25 cellular contexts compared by ENCODE assay signal in the genomic region with DNA sequence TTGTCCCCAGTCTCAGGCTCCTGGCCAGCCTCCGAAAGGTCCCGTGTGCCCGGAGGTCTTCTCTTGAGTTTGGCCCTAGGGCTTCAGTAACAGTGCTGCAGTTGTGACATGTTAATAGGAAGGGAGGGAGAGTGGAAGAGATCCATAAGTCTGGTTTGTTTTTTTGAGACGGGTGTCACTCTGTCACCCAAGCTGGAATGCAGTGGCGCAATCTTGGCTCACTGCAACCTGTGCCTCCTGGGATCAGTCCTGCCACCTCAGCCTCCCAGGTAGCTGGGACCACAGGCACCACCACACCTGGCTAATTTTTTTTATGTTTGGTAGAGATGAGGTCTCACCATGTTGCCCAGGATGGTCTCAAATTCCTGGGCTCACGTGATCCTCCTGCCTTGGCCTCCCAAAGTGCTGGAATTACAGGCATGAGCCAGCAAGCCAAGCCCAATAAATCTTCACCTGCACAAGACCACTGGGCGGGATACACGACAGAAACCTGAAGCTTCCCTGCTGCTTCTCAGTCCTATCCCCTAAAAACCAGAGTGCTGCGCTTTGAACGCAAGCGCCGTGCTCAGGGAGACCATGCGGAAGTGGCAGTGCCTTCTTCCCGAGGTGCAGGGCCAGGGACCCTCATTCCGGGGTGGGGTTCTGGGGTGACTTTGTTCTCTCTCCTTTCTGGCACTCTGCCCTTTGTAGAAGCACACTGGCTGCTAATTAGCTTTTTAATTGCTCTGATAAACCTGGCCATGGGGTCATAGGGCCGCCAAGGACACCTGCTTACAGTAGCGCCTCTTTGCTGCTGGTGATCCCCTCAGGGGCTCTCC. TPM values are rescaled to one million over a fixed set of nuclear protein-coding genes. Genes with fewer than 3 reads are reported as not detected.
"Had no signal": no experiment of that assay in that cellular context is flagged by ENCODE, and none has a peak within 500 bp of the region (broad histone marks: within the 10 kb centered on the region; RNA-seq: fewer than 3 reads in every experiment).

No MANE protein-coding gene starts in this region.

- H3K4me3 Mint-ChIP-seq: activated CD4-positive, alpha-beta T cell treated with anti-CD3 and anti-CD28 coated beads, Interleukin-2, amount 10 ng/mL, durations not matched to agents 24 days and 14 days; activated naive CD8-positive, alpha-beta T cell treated with anti-CD3 and anti-CD28 coated beads for 36 hours; activated T-cell treated with anti-CD3 and anti-CD28 coated beads, Interleukin-2, amount 50 U/mL, for 72 hours; brain; immature natural killer cell; memory B cell; naive B cell; neural progenitor cell; stimulated activated naive CD8-positive, alpha-beta T cell treated with anti-CD3 and anti-CD28 coated beads, Interleukin-15, amount 100 ng/mL, for 72 hours; T-helper 1 cell treated with Interleukin-12 subunit alpha and Interleukin-12 subunit beta and Interleukin-4 antibody, amounts not matched to agents 30 μg/mL and 1 μg/mL, for 36 hours had no signal

- H3K27ac Mint-ChIP-seq: activated CD4-positive, alpha-beta T cell treated with anti-CD3 and anti-CD28 coated beads, Interleukin-2, amount 10 ng/mL, durations not matched to agents 24 days and 14 days; activated naive CD8-positive, alpha-beta T cell treated with anti-CD3 and anti-CD28 coated beads for 36 hours; activated T-cell treated with anti-CD3 and anti-CD28 coated beads, Interleukin-2, amount 50 U/mL, for 72 hours; memory B cell; naive B cell; neural progenitor cell; T-helper 1 cell treated with Interleukin-12 subunit alpha and Interleukin-12 subunit beta and Interleukin-4 antibody, amounts not matched to agents 30 μg/mL and 1 μg/mL, for 36 hours had no signal

- H3K4me2 ChIP-seq: neural progenitor cell had no signal

- H3K27ac ChIP-seq: colonic mucosa, gastrocnemius medialis, heart right ventricle, neural progenitor cell, prostate gland, right atrium auricular region, suprapubic skin, transverse colon had no signal

- H3K4me1 Mint-ChIP-seq: activated naive CD8-positive, alpha-beta T cell treated with anti-CD3 and anti-CD28 coated beads for 36 hours; brain; immature natural killer cell; neural progenitor cell had no signal

- H3K4me1 ChIP-seq: neural progenitor cell had no signal

- DNase-seq: activated CD4-positive, alpha-beta T cell treated with anti-CD3 and anti-CD28 coated beads, Interleukin-2, amount 10 ng/mL, durations not matched to agents 24 days and 14 days; activated CD8-positive, alpha-beta memory T cell treated with anti-CD3 and anti-CD28 coated beads, Interleukin-2, amount 50 U/mL, for 4 hours; activated gamma-delta T cell treated with Interleukin-2 at 50 U/mL for 16 hours; activated naive CD8-positive, alpha-beta T cell treated with anti-CD3 and anti-CD28 coated beads for 36 hours; activated T-cell treated with anti-CD3 and anti-CD28 coated beads, Interleukin-2, amount 50 U/mL, for 72 hours; central memory CD4-positive, alpha-beta T cell; colonic mucosa; gastrocnemius medialis; heart right ventricle; immature natural killer cell; kidney glomerular epithelial cell; naive B cell; stimulated activated naive CD8-positive, alpha-beta T cell treated with anti-CD3 and anti-CD28 coated beads, Interleukin-15, amount 100 ng/mL, for 72 hours; transverse colon had no signal

- H3K36me3 ChIP-seq: neural progenitor cell, transverse colon had no signal

- H3K4me3 ChIP-seq: colonic mucosa, gastrocnemius medialis, heart right ventricle, neural progenitor cell, prostate gland, right atrium auricular region, suprapubic skin, transverse colon had no signal

- H2AFZ ChIP-seq: neural progenitor cell had no signal

- H3K27me3 Mint-ChIP-seq: activated CD4-positive, alpha-beta T cell treated with anti-CD3 and anti-CD28 coated beads, Interleukin-2, amount 10 ng/mL, durations not matched to agents 24 days and 14 days; activated naive CD8-positive, alpha-beta T cell treated with anti-CD3 and anti-CD28 coated beads for 36 hours; brain; memory B cell; naive B cell; stimulated activated naive CD8-positive, alpha-beta T cell treated with anti-CD3 and anti-CD28 coated beads, Interleukin-15, amount 100 ng/mL, for 72 hours had no signal

- H3K36me3 Mint-ChIP-seq: brain, immature natural killer cell, naive B cell had no signal

- H3K27me3 ChIP-seq: colonic mucosa, gastrocnemius medialis, heart right ventricle, neural progenitor cell, right atrium auricular region, suprapubic skin, transverse colon had no signal

- ATAC-seq: activated T-cell treated with anti-CD3 and anti-CD28 coated beads, Interleukin-2, amount 50 U/mL, for 72 hours; esophagus mucosa; gastrocnemius medialis; heart right ventricle; stimulated activated naive CD8-positive, alpha-beta T cell treated with anti-CD3 and anti-CD28 coated beads, Interleukin-15, amount 100 ng/mL, for 72 hours had no signal

- H3K9me3 ChIP-seq: colonic mucosa, gastrocnemius medialis, heart right ventricle, prostate gland, right atrium auricular region, suprapubic skin, transverse colon had no signal

- H3K9me3 Mint-ChIP-seq: activated CD4-positive, alpha-beta T cell treated with anti-CD3 and anti-CD28 coated beads, Interleukin-2, amount 10 ng/mL, durations not matched to agents 24 days and 14 days; activated naive CD8-positive, alpha-beta T cell treated with anti-CD3 and anti-CD28 coated beads for 36 hours; activated T-cell treated with anti-CD3 and anti-CD28 coated beads, Interleukin-2, amount 50 U/mL, for 72 hours; brain; immature natural killer cell; memory B cell; naive B cell; neural progenitor cell; stimulated activated naive CD8-positive, alpha-beta T cell treated with anti-CD3 and anti-CD28 coated beads, Interleukin-15, amount 100 ng/mL, for 72 hours; T-helper 1 cell treated with Interleukin-12 subunit alpha and Interleukin-12 subunit beta and Interleukin-4 antibody, amounts not matched to agents 30 μg/mL and 1 μg/mL, for 36 hours had no signal

- H3K9ac ChIP-seq: neural progenitor cell had no signal

RNA-seq across cellular contexts. Expression of a gene that starts 18.0 kb away (rescaled TPM):
- total RNA-seq: mononuclear cell, skeletal muscle tissue had no signal

RNA-seq across cellular contexts. Expression of a gene that starts 29.9 kb away (rescaled TPM):
- total RNA-seq: mononuclear cell, osteoblast had no signal
- polyA plus RNA-seq: immature natural killer cell had no signal
